Comparison of ENCODE assay signal across 8 cellular contexts in genomic region chr2:231708050-231708772, GRCh38. TPM values are rescaled to one million over a fixed set of nuclear protein-coding genes. Genes with fewer than 3 reads are reported as not detected.
DNase-seq lines count a peak whose midpoint lies in the region; ATAC-seq and TF ChIP-seq lines count a peak whose summit lies in the region.

Gene PTMA (plus strand): TSS chr2:231708525. CDS start chr2:231708707, 182 bp downstream.

- DNase-seq in NCI-H187 treated with DMSO at 0.1 percent for 48 hours (lab: John Stamatoyannopoulos, UW) (peak; percentile 87), anterior cingulate cortex (lab: John Stamatoyannopoulos, UW) (peak; percentile 92 to 100 (median 99)), right atrium auricular region (ENCODE audit: low spot score) (peak; percentile 100), pulmonary artery endothelial cell (ENCODE audit: low read depth, low spot score) (peak; percentile 99), uterus (peak; percentile 100)

- peak; percentile 87 to 95 for TF ChIP-seq POLR2A in uterus (IDR thresholded peaks at IDR 0.05)

- H3K36me3 ChIP-seq in right atrium auricular region, result peaks cover 17% of the 10 kb centered on the region
- H3K36me3 ChIP-seq in uterus, result no peaks in the 10 kb centered on the region

- no peaks in the 10 kb centered on the region for H3K27me3 ChIP-seq in right atrium auricular region
- no peaks in the 10 kb centered on the region for H3K27me3 ChIP-seq in uterus

- peaks cover 0 to 37% of the 10 kb centered on the region in 2 donors for H3K4me1 ChIP-seq in right atrium auricular region
- H3K4me1 ChIP-seq in uterus, result peaks cover 0 to 9% of the 10 kb centered on the region in 2 donors

- peak; percentile 35 for ATAC-seq in GM18499 (IDR thresholded peaks at IDR 0.05; ENCODE audit: insufficient read depth, unreplicated experiment)
- peak; percentile 45 for ATAC-seq in HG02943 (IDR thresholded peaks at IDR 0.05; ENCODE audit: low read depth, unreplicated experiment)

- intact Hi-C loops in T-helper 2 cell treated with Interferon-gamma antibody and Interleukin-4, amounts not matched to agents 100 ng/mL and 5 ng/mL, for 36 hours (cut with micrococcal nuclease), result loop anchor here (1.0 kb wide), 2 partner anchors 95 to 244 kb away; partner anchors contain the start of gene NCL
- intact Hi-C loops in uterus (cut with DNase I; ENCODE audit: low total_unique reads), result no loop called here

- peak within 1 kb of the TSS; percentile 94 to 96 for H3K4me3 ChIP-seq in right atrium auricular region
- peak within 1 kb of the TSS; percentile 83 to 94 for H3K4me3 ChIP-seq in uterus

- TF ChIP-seq CTCF in right atrium auricular region (IDR thresholded peaks at IDR 0.05) (no peak), uterus (IDR thresholded peaks at IDR 0.05) (peak in 1 of 4 experiments; percentile 11)

- H3K27ac ChIP-seq in right atrium auricular region (peak within 1 kb of the TSS; percentile 99 to 100), uterus (peak within 1 kb of the TSS; percentile 99 to 100)

- H3K9me3 ChIP-seq in right atrium auricular region, result no peaks in the 10 kb centered on the region
- H3K9me3 ChIP-seq in uterus, result no peaks in the 10 kb centered on the region

RNA-seq across cellular contexts. Expression of gene PTMA, which starts in this region (rescaled TPM):
- 2,458 and 2,500 TPM in 2 replicates for total RNA-seq in T-helper 2 cell treated with Interferon-gamma antibody and Interleukin-4, amounts not matched to agents 100 ng/mL and 5 ng/mL, for 36 hours
- total RNA-seq in right atrium auricular region (100 to 1,000 TPM; 234 to 430 TPM), pulmonary artery endothelial cell (1,274 and 1,552 TPM in 2 replicates), uterus (100 to 1,000 TPM; 693 to 966 (median 818) TPM)

Comparison
In these comparisons a context has a peak if more than half of its experiments do, and no peak if none do; other contexts are left out.
1. Peak in every context shown above with its lines: DNase-seq, ATAC-seq, H3K4me3 ChIP-seq and H3K27ac ChIP-seq.